8 cellular contexts compared by ENCODE assay signal in the genomic region with DNA sequence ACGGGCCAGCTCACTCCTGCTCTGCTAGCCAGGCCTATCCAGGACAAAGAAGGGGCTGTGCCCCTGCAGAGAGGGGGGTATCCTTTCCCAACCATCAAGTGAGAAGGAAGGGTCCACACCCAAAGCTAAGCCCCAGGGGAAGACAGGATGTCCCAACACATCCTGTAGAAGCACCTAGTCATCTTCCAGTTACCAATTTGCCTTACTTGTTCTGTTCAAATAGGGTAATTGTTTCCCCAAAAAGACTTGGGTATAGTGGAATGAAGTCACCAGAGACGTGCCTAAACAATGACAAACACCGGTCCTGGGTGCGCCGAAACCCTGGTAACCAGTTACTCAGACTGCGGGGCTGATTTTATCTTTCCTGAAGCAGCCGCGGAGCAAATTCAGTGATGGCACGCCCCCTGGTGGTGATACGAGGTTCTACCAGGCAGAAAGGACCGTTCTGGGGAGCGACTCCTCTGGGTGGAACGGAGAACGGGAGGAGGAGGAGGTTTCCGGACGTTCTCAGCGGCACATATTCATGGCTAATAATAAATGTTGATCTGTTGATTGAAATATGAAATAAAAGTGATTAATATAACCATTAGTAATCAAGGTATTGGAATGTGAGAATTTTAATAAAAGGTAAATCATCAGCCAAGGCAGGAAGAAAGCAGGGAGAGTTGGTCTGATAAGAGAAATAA. TPM values are rescaled to one million over a fixed set of nuclear protein-coding genes. Genes with fewer than 3 reads are reported as not detected.
A peak's percentile ranks its signal among the peaks of the same experiment; 100 is the strongest.
DNase-seq lines count a peak whose midpoint lies in the region; ATAC-seq and TF ChIP-seq lines count a peak whose summit lies in the region.

No MANE protein-coding gene starts in this region.

- no peaks in the 10 kb centered on the region for H3K27me3 ChIP-seq in DND-41 (ENCODE audit: insufficient read depth, low read length, poor library complexity)

- peak; percentile 91 for ATAC-seq in DND-41 (ENCODE audit: insufficient read depth, low read depth)

- TF ChIP-seq CTCF in DND-41 (IDR thresholded peaks at IDR 0.05; ENCODE audit: borderline replicate concordance, extremely low read depth, low read length, poor library complexity, severe bottlenecking) (peak; percentile 100), LNCaP clone FGC (IDR thresholded peaks at IDR 0.05; ENCODE audit: control insufficient read depth, extremely low read depth, insufficient read depth) (peak; percentile 76), nephron progenitor cell (IDR thresholded peaks at IDR 0.05) (peak; percentile 97)

- peak overlapping the region; percentile 5; the same call in 1 of the 2 replicates for H3K9ac ChIP-seq in DND-41 (ENCODE audit: low read depth, low read length)

- no peaks in the 10 kb centered on the region for H3K36me3 ChIP-seq in DND-41 (ENCODE audit: insufficient read depth, low read length)

- H3K4me1 Mint-ChIP-seq in nephron progenitor cell = peaks cover 42% of the 10 kb centered on the region

- peak overlapping the region; percentile 68 for H3K4me2 ChIP-seq in DND-41 (ENCODE audit: insufficient read depth, low read length)

- no peaks in the 10 kb centered on the region for H3K36me3 Mint-ChIP-seq in nephron progenitor cell (ENCODE audit: low read depth)

- H3K4me3 Mint-ChIP-seq in nephron progenitor cell = no peak overlapping the region

- peak overlapping the region in 1 of 2 experiments; percentile 46; a peak in 2 of 4 replicates for H3K4me3 ChIP-seq in DND-41 (ENCODE audit: low read depth in 1 of 2, low read length in 2 of 2)
- H3K4me3 ChIP-seq in LNCaP clone FGC (ENCODE audit: low read depth, low read length) = no peak overlapping the region

- no peaks in the 10 kb centered on the region for H4K20me1 ChIP-seq in DND-41 (ENCODE audit: insufficient read depth, low read length)

- H3K27ac ChIP-seq in DND-41 (ENCODE audit: low read length) = peak overlapping the region; percentile 34; the same call in 1 of the 2 replicates

- H3K9me3 Mint-ChIP-seq in nephron progenitor cell = no peaks in the 10 kb centered on the region

- H2AFZ ChIP-seq in DND-41 (ENCODE audit: low read depth, low read length) = peak overlapping the region; percentile 67

- H3K27ac Mint-ChIP-seq in nephron progenitor cell = no peak overlapping the region

- H3K79me2 ChIP-seq in DND-41 (ENCODE audit: insufficient read depth, low read length) = no peaks in the 10 kb centered on the region

- H3K9me3 ChIP-seq in DND-41 (ENCODE audit: insufficient read depth, low read length, severe bottlenecking) = no peaks in the 10 kb centered on the region

- DNase-seq in DND-41 = peak; percentile 91
- DNase-seq in H4 (ENCODE audit: low spot score) = peak; percentile 81
- DNase-seq in LNCaP clone FGC (ENCODE audit: low read depth) = no peak
- peak; percentile 96 for DNase-seq in RKO (ENCODE audit: low spot score)
- DNase-seq in activated T-helper 1 cell treated with Interleukin-2 at 50 U/mL for 16 hours (ENCODE audit: low read depth) = peak; percentile 82
- DNase-seq in fibroblast of gingiva (ENCODE audit: low read depth) = peak; percentile 79
- DNase-seq in nephron progenitor cell = peak; percentile 91
- peak; percentile 90 for DNase-seq in stimulated activated naive CD4-positive, alpha-beta T cell treated with Interleukin-2 at 50 U/mL for 16 hours (lab: John Stamatoyannopoulos, UW)

- H3K4me1 ChIP-seq in DND-41 (ENCODE audit: insufficient read depth, low read length) = peaks cover 29% of the 10 kb centered on the region

- H3K27me3 Mint-ChIP-seq in nephron progenitor cell (ENCODE audit: low read depth, poor library complexity) = peaks cover 15% of the 10 kb centered on the region

RNA-seq across cellular contexts. Expression of a gene that starts 19.9 kb away (rescaled TPM):
- 6.7 and 11.5 TPM in 2 replicates for total RNA-seq in H4 (2014; rRNA removed; shearing (Covaris generic))
